ENCODE assay signal across 20 cellular contexts in the genomic region with DNA sequence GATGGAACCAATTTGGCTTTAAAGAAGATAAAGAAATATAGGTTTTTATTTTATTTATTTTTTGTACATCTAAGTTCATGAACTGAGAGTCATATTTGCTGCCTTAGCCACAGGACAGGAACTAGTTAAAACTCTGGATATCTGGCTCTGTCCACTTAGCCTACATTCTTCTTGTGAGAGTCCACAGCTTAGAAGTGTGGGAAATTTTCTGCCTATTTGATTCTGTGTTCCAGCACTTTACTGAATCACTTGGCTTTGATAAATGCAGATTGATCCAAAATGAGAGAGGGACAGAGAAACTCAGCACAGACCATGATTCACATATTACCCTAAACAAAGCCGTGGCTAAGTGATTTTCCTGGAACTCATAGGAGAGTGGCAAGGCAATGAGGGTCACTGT.
DNase-seq lines count a peak whose midpoint lies in the region; ATAC-seq and TF ChIP-seq lines count a peak whose summit lies in the region.
"Had no signal": no experiment of that assay in that cellular context is flagged by ENCODE, and none has a peak within 500 bp of the region (broad histone marks: within the 10 kb centered on the region; RNA-seq: fewer than 3 reads in every experiment).

No MANE protein-coding gene starts in this region.

- H3K4me1 ChIP-seq in GM23338 (ENCODE audit: insufficient read depth) (peaks cover 8% of the 10 kb centered on the region), trophoblast cell (ENCODE audit: control insufficient read depth in 1 of 2, insufficient read depth in 2 of 2, low read length in 2 of 2) (peaks cover 10 to 12% of the 10 kb centered on the region in 2 experiments)

- no peak overlapping the region for H2BK5ac ChIP-seq in trophoblast cell (ENCODE audit: low read depth, low read length, poor library complexity)

- H2BK12ac ChIP-seq in trophoblast cell (ENCODE audit: low read length) = no peak overlapping the region

- no peak overlapping the region for H4K12ac ChIP-seq in trophoblast cell (ENCODE audit: low read depth, low read length)

- H3K36me3 Mint-ChIP-seq in GM23338 (ENCODE audit: low read depth) (peaks cover 8% of the 10 kb centered on the region; the same call in 1 of the 3 replicates), brain (no peaks in the 10 kb centered on the region)
- H3K36me3 Mint-ChIP-seq: CD4-positive, CD25-positive, alpha-beta regulatory T cell; CD8-positive, alpha-beta memory T cell had no signal

- no peak overlapping the region for H3K4me3 ChIP-seq in GM23338
- H3K4me3 ChIP-seq in trophoblast cell (ENCODE audit: low read depth, low read length) = no peak overlapping the region
- H3K4me3 ChIP-seq: GM12878 had no signal

- no peak overlapping the region for H2AK5ac ChIP-seq in trophoblast cell (ENCODE audit: low read length)

- DNase-seq in Ammon's horn (ENCODE audit: low spot score) (peak; percentile 4), GM23338 (ENCODE audit: low spot score) (no peak), trophoblast cell (no peak), T-helper 2 cell (no peak)
- DNase-seq: BE2C; CD4-positive, CD25-positive, alpha-beta regulatory T cell; CD8-positive, alpha-beta memory T cell; COR-L47; DMS 273 treated with DMSO at 0.1 percent for 48 hours; DMS53; DND-41; EL; GOT3; H7; HFFc6 had no signal

- H3K36me3 ChIP-seq in GM23338 (ENCODE audit: insufficient read depth) = no peaks in the 10 kb centered on the region
- no peaks in the 10 kb centered on the region for H3K36me3 ChIP-seq in trophoblast cell (ENCODE audit: control insufficient read depth in 1 of 2, insufficient read depth in 2 of 2, low read length in 2 of 2)
- H3K36me3 ChIP-seq: BE2C had no signal

- H2AFZ ChIP-seq in GM23338 (no peak overlapping the region), trophoblast cell (ENCODE audit: insufficient read depth, low read length, poor library complexity) (no peak overlapping the region)

- no peak overlapping the region for H2BK120ac ChIP-seq in trophoblast cell (ENCODE audit: insufficient read depth, low read length, poor library complexity)

- no peaks in the 10 kb centered on the region for H3K27me3 Mint-ChIP-seq in GM23338 (ENCODE audit: insufficient read depth, low read depth, poor library complexity)
- H3K27me3 Mint-ChIP-seq in brain = no peaks in the 10 kb centered on the region
- H3K27me3 Mint-ChIP-seq: CD4-positive, CD25-positive, alpha-beta regulatory T cell; CD8-positive, alpha-beta memory T cell had no signal

- H3K9me3 Mint-ChIP-seq in GM23338 (no peaks in the 10 kb centered on the region), brain (no peaks in the 10 kb centered on the region)

- H3K9me3 ChIP-seq in trophoblast cell (ENCODE audit: insufficient read depth, low read depth, low read length) = no peaks in the 10 kb centered on the region
- H3K9me3 ChIP-seq: BE2C had no signal

- no peaks in the 10 kb centered on the region for H4K20me1 ChIP-seq in GM23338 (replicated peaks; ENCODE audit: insufficient read depth)

- ATAC-seq in GM23338 (no peak), GM21515 (IDR thresholded peaks at IDR 0.05; ENCODE audit: unreplicated experiment) (no peak)
- ATAC-seq: GM12878, HCT116 had no signal

- H3F3A ChIP-seq in GM23338 (replicated peaks; ENCODE audit: low read depth) = no peaks in the 10 kb centered on the region

- H3K4me3 Mint-ChIP-seq in GM23338 (no peak overlapping the region), brain (peak overlapping the region in 1 of 5 experiments; percentile 26)
- H3K4me3 Mint-ChIP-seq: CD4-positive, CD25-positive, alpha-beta regulatory T cell; CD8-positive, alpha-beta memory T cell; HFFc6 had no signal

- TF ChIP-seq CTCF in GM23338 (conservative IDR thresholded peaks at IDR 0.05; ENCODE audit: low read depth in 2 of 2) (no peak), brain (conservative IDR thresholded peaks at IDR 0.05) (no peak)

- no peak overlapping the region for H3K14ac ChIP-seq in trophoblast cell (ENCODE audit: low read length)

- H3K27ac Mint-ChIP-seq in GM23338 = peak overlapping the region; percentile 45
- H3K27ac Mint-ChIP-seq in brain = peak overlapping the region; percentile 2 to 77 (median 40)
- H3K27ac Mint-ChIP-seq: CD4-positive, CD25-positive, alpha-beta regulatory T cell; CD8-positive, alpha-beta memory T cell; HFFc6 had no signal

- H3K79me2 ChIP-seq in GM23338 (replicated peaks; ENCODE audit: insufficient read depth) (peaks cover 6% of the 10 kb centered on the region; the same call in 1 of the 2 replicates), trophoblast cell (ENCODE audit: control insufficient read depth, insufficient read depth, low read length, poor library complexity) (no peaks in the 10 kb centered on the region)

- no peak overlapping the region for H3K18ac ChIP-seq in trophoblast cell (ENCODE audit: low read length)

- H3K27me3 ChIP-seq in GM23338 (ENCODE audit: insufficient read depth) (no peaks in the 10 kb centered on the region), trophoblast cell (ENCODE audit: insufficient read depth, low read length) (peaks cover 2% of the 10 kb centered on the region)
- H3K27me3 ChIP-seq: BE2C had no signal

- no peak overlapping the region for H3K9ac ChIP-seq in trophoblast cell (ENCODE audit: low read length)

- H3K23ac ChIP-seq in trophoblast cell (ENCODE audit: low read length) = no peak overlapping the region

- H3K4me2 ChIP-seq in GM23338 (no peak overlapping the region), trophoblast cell (ENCODE audit: low read length) (no peak overlapping the region)

- no peak overlapping the region for H3K4ac ChIP-seq in trophoblast cell (ENCODE audit: low read depth, low read length)

- H4K8ac ChIP-seq in trophoblast cell (ENCODE audit: low read depth, low read length) = no peak overlapping the region

- H3K9me2 ChIP-seq in GM23338 (ENCODE audit: insufficient read depth) = no peaks in the 10 kb centered on the region

- H3K27ac ChIP-seq in GM23338 (ENCODE audit: low read depth) (no peak overlapping the region), trophoblast cell (ENCODE audit: low read depth, low read length) (peak overlapping the region; percentile 7)
- H3K27ac ChIP-seq: HL-60 had no signal

- H4K91ac ChIP-seq in trophoblast cell (ENCODE audit: low read depth, low read length) = no peak overlapping the region

- H3K4me1 Mint-ChIP-seq in GM23338 (peaks cover 23% of the 10 kb centered on the region), brain (peaks cover 21% of the 10 kb centered on the region)
- H3K4me1 Mint-ChIP-seq: CD4-positive, CD25-positive, alpha-beta regulatory T cell; CD8-positive, alpha-beta memory T cell had no signal

- no CpG with 5 or more reads among the region's 1 CpG for WGBS in trophoblast cell (ENCODE audit: extremely low coverage, insufficient coverage, insufficient read length)

- no peaks in the 10 kb centered on the region for H3K79me1 ChIP-seq in trophoblast cell (ENCODE audit: low read length)

TF ChIP-seq in GM23338, 12 proteins besides CTCF, POLR2A, EP300 and RAD21 (continues in another document):
- TF ChIP-seq ZNF331 (CRISPR knock-in tag; IDR thresholded peaks at IDR 0.05; ENCODE audit: low read depth) = no peak
- no peak for TF ChIP-seq JUNB (IDR thresholded peaks at IDR 0.05; ENCODE audit: unreplicated experiment)
- no peak for TF ChIP-seq EZH2 (IDR thresholded peaks at IDR 0.05; ENCODE audit: low read depth, unreplicated experiment)
